In the genomic region with DNA sequence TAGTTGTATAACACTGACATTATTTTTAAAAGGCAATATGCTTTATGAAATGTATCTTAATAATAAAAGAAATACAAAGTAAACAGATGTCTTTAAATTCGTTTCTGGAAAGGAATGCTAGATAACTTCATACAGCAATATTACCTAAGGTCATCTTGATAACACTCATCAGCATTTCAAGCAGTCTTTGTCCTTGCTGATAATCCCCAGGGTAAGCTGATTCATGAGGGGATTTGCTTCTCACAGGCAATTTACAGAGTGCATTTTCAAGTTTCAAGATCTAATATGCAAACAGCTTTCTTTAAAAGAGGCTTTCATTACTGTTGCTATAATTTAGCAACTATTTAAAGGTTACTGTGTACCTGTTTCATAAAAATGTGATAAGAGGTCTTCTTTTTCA, we compare ENCODE assay signal across 18 cellular contexts.
"Had no signal": no experiment of that assay in that cellular context is flagged by ENCODE, and none has a peak within 500 bp of the region (broad histone marks: within the 10 kb centered on the region; RNA-seq: fewer than 3 reads in every experiment).

No MANE protein-coding gene starts in this region.

- H3K27me3 ChIP-seq: ascending aorta, testis, upper lobe of right lung had no signal

- H3K4me1 ChIP-seq: ascending aorta, upper lobe of right lung had no signal

- H3K27ac Mint-ChIP-seq: activated CD4-positive, alpha-beta T cell treated with anti-CD3 and anti-CD28 coated beads, Interleukin-2, amount 10 ng/mL, durations not matched to agents 7 days and 5 days; activated T-helper 1 cell treated with anti-CD3 and anti-CD28 coated beads, Interleukin-12 subunit alpha, Interleukin-12 subunit beta, Interleukin-2, Interleukin-4 antibody, amounts not matched to agents 30 ng/mL and 10 ng/mL and 1 ng/mL, durations not matched to agents 14 hours and 24 hours and 36 hours; nephron had no signal

- H3K9me3 Mint-ChIP-seq: activated CD4-positive, alpha-beta T cell treated with anti-CD3 and anti-CD28 coated beads, Interleukin-2, amount 10 ng/mL, durations not matched to agents 7 days and 5 days; activated T-helper 1 cell treated with anti-CD3 and anti-CD28 coated beads, Interleukin-12 subunit alpha, Interleukin-12 subunit beta, Interleukin-2, Interleukin-4 antibody, amounts not matched to agents 30 ng/mL and 10 ng/mL and 1 ng/mL, durations not matched to agents 14 hours and 24 hours and 36 hours; nephron had no signal

- ATAC-seq: upper lobe of right lung had no signal

- DNase-seq: activated CD4-positive, alpha-beta T cell treated with anti-CD3 and anti-CD28 coated beads, Interleukin-2, amount 10 ng/mL, durations not matched to agents 7 days and 5 days; activated CD8-positive, alpha-beta memory T cell treated with anti-CD3 and anti-CD28 coated beads, Interleukin-2, amount 50 U/mL, for 48 hours; activated naive CD4-positive, alpha-beta T cell; hippocampal formation; left ventricle myocardium inferior; mesenchymal stem cell; occipital lobe; right cardiac atrium; small intestine; stimulated activated CD4-positive, alpha-beta T cell treated with anti-CD3 and anti-CD28 coated beads, Interleukin-4, amount 100 ng/mL, for 4 hours; stimulated activated CD8-positive, alpha-beta memory T cell treated with anti-CD3 and anti-CD28 coated beads, Interleukin-4, amount 100 ng/mL, for 48 hours; stimulated activated naive CD8-positive, alpha-beta T cell treated with anti-CD3 and anti-CD28 coated beads, Interleukin-15, Interleukin-2, amounts not matched to agents 100 U/mL and 50 U/mL, for 24 hours; SW 1271; testis; upper lobe of right lung had no signal

- H3K4me3 ChIP-seq: ascending aorta, left ventricle myocardium inferior, testis, upper lobe of right lung had no signal

- H3K4me1 Mint-ChIP-seq: activated CD4-positive, alpha-beta T cell treated with anti-CD3 and anti-CD28 coated beads, Interleukin-2, amount 10 ng/mL, durations not matched to agents 7 days and 5 days; nephron had no signal

- H3K9me3 ChIP-seq: ascending aorta, left ventricle myocardium inferior, testis, upper lobe of right lung had no signal

- H3K4me3 Mint-ChIP-seq: activated CD4-positive, alpha-beta T cell treated with anti-CD3 and anti-CD28 coated beads, Interleukin-2, amount 10 ng/mL, durations not matched to agents 7 days and 5 days; activated T-helper 1 cell treated with anti-CD3 and anti-CD28 coated beads, Interleukin-12 subunit alpha, Interleukin-12 subunit beta, Interleukin-2, Interleukin-4 antibody, amounts not matched to agents 30 ng/mL and 10 ng/mL and 1 ng/mL, durations not matched to agents 14 hours and 24 hours and 36 hours; nephron had no signal

- H3K27ac ChIP-seq: ascending aorta, left ventricle myocardium inferior, testis, upper lobe of right lung had no signal

- H3K27me3 Mint-ChIP-seq: activated CD4-positive, alpha-beta T cell treated with anti-CD3 and anti-CD28 coated beads, Interleukin-2, amount 10 ng/mL, durations not matched to agents 7 days and 5 days had no signal
